Comparison of ENCODE assay signal across 25 cellular contexts in genomic region chr4:43112139-43112538, GRCh38.
"Had no signal": no experiment of that assay in that cellular context is flagged by ENCODE, and none has a peak within 500 bp of the region (broad histone marks: within the 10 kb centered on the region; RNA-seq: fewer than 3 reads in every experiment).

No MANE protein-coding gene starts in this region.

- H3K9me3 ChIP-seq: esophagus squamous epithelium, left lung, prostate gland, sigmoid colon, stomach, tibial artery had no signal

- ATAC-seq: effector memory CD8-positive, alpha-beta T cell; heart right ventricle; left lung; naive thymus-derived CD4-positive, alpha-beta T cell; right cardiac atrium; stimulated activated effector memory CD8-positive, alpha-beta T cell treated with anti-CD3 and anti-CD28 coated beads, Interleukin-12 subunit alpha, Interleukin-12 subunit beta, amount 100 ng/mL, for 72 hours had no signal

- DNase-seq: cortex of kidney; effector memory CD8-positive, alpha-beta T cell; erythroblast; esophagus squamous epithelium; foreskin melanocyte; glutamatergic neuron; heart right ventricle; hippocampal formation; left lung; mesenchymal stem cell; midbrain; naive thymus-derived CD4-positive, alpha-beta T cell; right cardiac atrium; sigmoid colon; stimulated activated CD4-positive, alpha-beta T cell treated with anti-CD3 and anti-CD28 coated beads, Interleukin-2, amount 100 ng/mL, for 24 hours; stimulated activated CD4-positive, alpha-beta T cell treated with anti-CD3 and anti-CD28 coated beads, Interleukin-4, amount 100 ng/mL, for 24 hours; stimulated activated naive CD4-positive, alpha-beta T cell treated with Interleukin-2 at 50 U/mL for 16 hours; stomach; tibial artery had no signal

- H2AFZ ChIP-seq: neural progenitor cell, parathyroid adenoma had no signal

- H3K9ac ChIP-seq: neural progenitor cell, parathyroid adenoma had no signal

- H3K4me3 Mint-ChIP-seq: effector memory CD8-positive, alpha-beta T cell; naive thymus-derived CD4-positive, alpha-beta T cell; nephron; neural progenitor cell; stimulated activated effector memory CD8-positive, alpha-beta T cell treated with anti-CD3 and anti-CD28 coated beads, Interleukin-12 subunit alpha, Interleukin-12 subunit beta, amount 100 ng/mL, for 72 hours; type B pancreatic cell had no signal

- H3K4me2 ChIP-seq: neural progenitor cell had no signal

- H3K4me1 ChIP-seq: esophagus squamous epithelium, heart right ventricle, left lung, neural progenitor cell, parathyroid adenoma, prostate gland, sigmoid colon, stomach, tibial artery had no signal

- H3K36me3 Mint-ChIP-seq: naive thymus-derived CD4-positive, alpha-beta T cell; neural progenitor cell; stimulated activated effector memory CD8-positive, alpha-beta T cell treated with anti-CD3 and anti-CD28 coated beads, Interleukin-12 subunit alpha, Interleukin-12 subunit beta, amount 100 ng/mL, for 72 hours; type B pancreatic cell had no signal

- H3K27me3 ChIP-seq: esophagus squamous epithelium, heart right ventricle, left lung, neural progenitor cell, sigmoid colon, stomach, tibial artery had no signal

- H3K27ac Mint-ChIP-seq: effector memory CD8-positive, alpha-beta T cell; naive thymus-derived CD4-positive, alpha-beta T cell; neural progenitor cell; stimulated activated effector memory CD8-positive, alpha-beta T cell treated with anti-CD3 and anti-CD28 coated beads, Interleukin-12 subunit alpha, Interleukin-12 subunit beta, amount 100 ng/mL, for 72 hours; type B pancreatic cell had no signal

- H3K27me3 Mint-ChIP-seq: effector memory CD8-positive, alpha-beta T cell; naive thymus-derived CD4-positive, alpha-beta T cell; type B pancreatic cell had no signal

- H3K9me3 Mint-ChIP-seq: nephron, neural progenitor cell, type B pancreatic cell had no signal

- H3K4me3 ChIP-seq: esophagus squamous epithelium, heart right ventricle, left lung, neural progenitor cell, prostate gland, sigmoid colon, stomach, tibial artery had no signal

- H3K36me3 ChIP-seq: esophagus squamous epithelium, heart right ventricle, left lung, prostate gland, sigmoid colon, stomach, tibial artery had no signal

- H3K79me2 ChIP-seq: parathyroid adenoma had no signal

- H3K27ac ChIP-seq: esophagus squamous epithelium, heart right ventricle, left lung, neural progenitor cell, parathyroid adenoma, prostate gland, sigmoid colon, stomach, tibial artery had no signal

- H3K4me1 Mint-ChIP-seq: naive thymus-derived CD4-positive, alpha-beta T cell; nephron; stimulated activated effector memory CD8-positive, alpha-beta T cell treated with anti-CD3 and anti-CD28 coated beads, Interleukin-12 subunit alpha, Interleukin-12 subunit beta, amount 100 ng/mL, for 72 hours had no signal
